1 cellular context compared by ENCODE assay signal in genomic region chr3:48697952-48698351, GRCh38.
TF ChIP-seq lines count a peak whose summit lies in the region.

No MANE protein-coding gene starts in this region.

TF ChIP-seq in SK-N-SH, 30 proteins besides CTCF, POLR2A, EP300 and RAD21 (continued from another document):
- TF ChIP-seq, protein P1, sequence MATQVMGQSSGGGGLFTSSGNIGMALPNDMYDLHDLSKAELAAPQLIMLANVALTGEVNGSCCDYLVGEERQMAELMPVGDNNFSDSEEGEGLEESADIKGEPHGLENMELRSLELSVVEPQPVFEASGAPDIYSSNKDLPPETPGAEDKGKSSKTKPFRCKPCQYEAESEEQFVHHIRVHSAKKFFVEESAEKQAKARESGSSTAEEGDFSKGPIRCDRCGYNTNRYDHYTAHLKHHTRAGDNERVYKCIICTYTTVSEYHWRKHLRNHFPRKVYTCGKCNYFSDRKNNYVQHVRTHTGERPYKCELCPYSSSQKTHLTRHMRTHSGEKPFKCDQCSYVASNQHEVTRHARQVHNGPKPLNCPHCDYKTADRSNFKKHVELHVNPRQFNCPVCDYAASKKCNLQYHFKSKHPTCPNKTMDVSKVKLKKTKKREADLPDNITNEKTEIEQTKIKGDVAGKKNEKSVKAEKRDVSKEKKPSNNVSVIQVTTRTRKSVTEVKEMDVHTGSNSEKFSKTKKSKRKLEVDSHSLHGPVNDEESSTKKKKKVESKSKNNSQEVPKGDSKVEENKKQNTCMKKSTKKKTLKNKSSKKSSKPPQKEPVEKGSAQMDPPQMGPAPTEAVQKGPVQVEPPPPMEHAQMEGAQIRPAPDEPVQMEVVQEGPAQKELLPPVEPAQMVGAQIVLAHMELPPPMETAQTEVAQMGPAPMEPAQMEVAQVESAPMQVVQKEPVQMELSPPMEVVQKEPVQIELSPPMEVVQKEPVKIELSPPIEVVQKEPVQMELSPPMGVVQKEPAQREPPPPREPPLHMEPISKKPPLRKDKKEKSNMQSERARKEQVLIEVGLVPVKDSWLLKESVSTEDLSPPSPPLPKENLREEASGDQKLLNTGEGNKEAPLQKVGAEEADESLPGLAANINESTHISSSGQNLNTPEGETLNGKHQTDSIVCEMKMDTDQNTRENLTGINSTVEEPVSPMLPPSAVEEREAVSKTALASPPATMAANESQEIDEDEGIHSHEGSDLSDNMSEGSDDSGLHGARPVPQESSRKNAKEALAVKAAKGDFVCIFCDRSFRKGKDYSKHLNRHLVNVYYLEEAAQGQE (IDR thresholded peaks at IDR 0.05; ENCODE audit: low read depth, low read length), result no peak
- TF ChIP-seq POLR2AphosphoS5 (IDR thresholded peaks at IDR 0.05; ENCODE audit: low read depth, low read length), result no peak
- TF ChIP-seq RFX5 (IDR thresholded peaks at IDR 0.05; ENCODE audit: low read length), result no peak
- no peak for TF ChIP-seq RCOR1 (IDR thresholded peaks at IDR 0.05; ENCODE audit: low read length)
- no peak for TF ChIP-seq SMC3 (IDR thresholded peaks at IDR 0.05; ENCODE audit: low read depth, low read length)
- TF ChIP-seq, protein P2, sequence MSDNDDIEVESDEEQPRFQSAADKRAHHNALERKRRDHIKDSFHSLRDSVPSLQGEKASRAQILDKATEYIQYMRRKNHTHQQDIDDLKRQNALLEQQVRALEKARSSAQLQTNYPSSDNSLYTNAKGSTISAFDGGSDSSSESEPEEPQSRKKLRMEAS (IDR thresholded peaks at IDR 0.05; ENCODE audit: low read depth), result no peak
